ENCODE assay signal across 9 cellular contexts in the genomic region with DNA sequence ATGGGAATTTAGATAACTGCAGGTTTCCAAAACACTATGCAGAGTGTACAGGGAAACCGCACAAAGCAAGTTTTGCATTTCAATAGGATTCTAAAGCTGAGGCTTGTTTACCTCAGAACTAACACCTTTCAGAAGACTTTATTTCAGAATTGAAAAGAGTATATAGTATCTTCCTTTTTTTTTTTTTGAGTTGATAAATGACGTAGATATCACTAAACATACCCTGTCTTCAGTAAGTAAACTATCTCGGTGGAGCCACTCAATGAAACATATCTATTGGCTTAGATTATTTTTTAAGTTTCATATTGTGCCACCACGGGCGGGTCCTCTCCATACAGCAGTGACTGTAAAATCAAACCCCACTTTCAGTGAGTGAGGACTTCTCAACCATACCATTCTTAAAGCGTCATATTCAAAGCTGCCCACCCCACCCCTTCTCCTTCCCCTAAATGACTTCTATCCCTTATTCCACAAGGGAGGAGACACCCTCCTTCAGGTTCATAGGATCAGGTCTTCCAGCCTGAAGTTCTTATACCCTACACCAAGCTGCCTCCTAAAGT. TPM values are rescaled to one million over a fixed set of nuclear protein-coding genes. Genes with fewer than 3 reads are reported as not detected.
DNase-seq lines count a peak whose midpoint lies in the region; ATAC-seq, FAIRE-seq and TF ChIP-seq lines count a peak whose summit lies in the region.
"Had no signal": no experiment of that assay in that cellular context is flagged by ENCODE, and none has a peak within 500 bp of the region (broad histone marks: within the 10 kb centered on the region; RNA-seq: fewer than 3 reads in every experiment).

No MANE protein-coding gene starts in this region.

- no peak for TF ChIP-seq POLR2A in K562 (conservative IDR thresholded peaks at IDR 0.05)

- H3K9me3 ChIP-seq in KOPT-K1 (ENCODE audit: insufficient read depth, low read length, poor library complexity, severe bottlenecking) (peaks cover 7% of the 10 kb centered on the region), K562 (replicated peaks; ENCODE audit: control insufficient read depth, insufficient read depth, low read depth, low read length) (no peaks in the 10 kb centered on the region; the same call in 1 of the 2 replicates), neuron (ENCODE audit: low read length) (no peaks in the 10 kb centered on the region)

- peak overlapping the region; percentile 100 for H3K27ac ChIP-seq in C4-2B
- peak overlapping the region; percentile 98 for H3K27ac ChIP-seq in KOPT-K1 (ENCODE audit: low read depth, low read length, poor library complexity, severe bottlenecking)
- peak overlapping the region; percentile 98 for H3K27ac ChIP-seq in K562 (ENCODE audit: extremely low read depth, low read depth, low read length)

- H3K4me1 ChIP-seq in K562 (replicated peaks in 1 of 2; ENCODE audit: control insufficient read depth in 2 of 2, insufficient read depth in 2 of 2, low read length in 2 of 2) = peaks cover 4 to 15% of the 10 kb centered on the region in 2 experiments
- H3K4me1 ChIP-seq in neuron (ENCODE audit: insufficient read depth, low read length) = peaks cover 19% of the 10 kb centered on the region

- intact Hi-C loops in K562 (cut with micrococcal nuclease) = loop anchor here (5.0 to 10.0 kb wide), 2 partner anchors 83 to 276 kb away; no protein-coding TSS in a partner anchor

- FAIRE-seq in K562 (lab: Jason Lieb, UNC) = no peak
- no peak for FAIRE-seq in urothelium cell line (lab: Jason Lieb, UNC)

- H3K4me2 ChIP-seq in K562 (ENCODE audit: insufficient read depth, low read length) = peak overlapping the region; percentile 86

- ATAC-seq in K562 = no peak
- ATAC-seq in HG02763 (IDR thresholded peaks at IDR 0.05; ENCODE audit: unreplicated experiment) = no peak
- no peak for ATAC-seq in GM18519 (IDR thresholded peaks at IDR 0.05; ENCODE audit: low FRiP score, unreplicated experiment)

- no peak for DNase-seq in K562 (ENCODE audit: extremely low read depth in 1 of 4, low spot score in 3 of 4)
- DNase-seq in stimulated activated CD4-positive, alpha-beta T cell treated with anti-CD3 and anti-CD28 coated beads, Interleukin-12 subunit alpha, Interleukin-12 subunit beta, amount 100 ng/mL, for 4 hours = no peak
- DNase-seq in urothelium cell line (ENCODE audit: low spot score) = no peak
- DNase-seq: amniotic stem cell had no signal

- no peaks in the 10 kb centered on the region for H3K9me1 ChIP-seq in K562 (ENCODE audit: control insufficient read depth, insufficient read depth, low read length)

- TF ChIP-seq CTCF in C4-2B (conservative IDR thresholded peaks at IDR 0.05) (no peak), K562 (IDR thresholded peaks at IDR 0.05 in 2 of 3, conservative IDR thresholded peaks at IDR 0.05 in 1 of 3; ENCODE audit: insufficient read depth in 2 of 3, low read depth in 1 of 3, low read length in 3 of 3) (no peak)

- H3K36me3 ChIP-seq in KOPT-K1 (ENCODE audit: insufficient read depth, low read length) = peaks cover 1% of the 10 kb centered on the region; the same call in 1 of the 2 replicates
- 0 out of 3 replicates have a peak, but pooled peaks cover 5% of the 10 kb centered on the region for H3K36me3 ChIP-seq in K562 (ENCODE audit: control insufficient read depth, insufficient read depth, low read length)
- H3K36me3 ChIP-seq in neuron (ENCODE audit: insufficient read depth, low read length) = no peaks in the 10 kb centered on the region

- H3K79me2 ChIP-seq in K562 (ENCODE audit: control insufficient read depth, insufficient read depth, low read length) = peaks cover 28% of the 10 kb centered on the region

- 23% methylated on average over 6 of the region's 6 CpGs for WGBS in K562 (ENCODE audit: insufficient coverage, low coverage, missing lambda C conversion rate)

- peak overlapping the region; percentile 92 for H2AFZ ChIP-seq in K562 (ENCODE audit: low read depth, low read length)
- peak overlapping the region; percentile 53 for H2AFZ ChIP-seq in neuron (ENCODE audit: low read depth, low read length)

- POLR2A ChIA-PET in K562 (lab: Yijun Ruan, JAX) = interaction anchor here (0.5 to 1.5 kb wide), 6 partner anchors 14 to 1202 kb away, joined by 3 to 7 read pairs (median 3); no protein-coding TSS in a partner anchor

- no peak for TF ChIP-seq RAD21 in K562 (CRISPR knock-in tag; conservative IDR thresholded peaks at IDR 0.05 in 1 of 2, IDR thresholded peaks at IDR 0.05 in 1 of 2)

- no peak for TF ChIP-seq EP300 in K562 (IDR thresholded peaks at IDR 0.05; ENCODE audit: low read length)

- H3K4me3 ChIP-seq in K562 (no peak overlapping the region), neuron (ENCODE audit: low read length) (no peak overlapping the region)

- H4K20me1 ChIP-seq in K562 (replicated peaks; ENCODE audit: control insufficient read depth, insufficient read depth, low read length) = no peaks in the 10 kb centered on the region

- peak overlapping the region in 1 of 2 experiments; percentile 96; a peak in 2 of 4 replicates for H3K9ac ChIP-seq in K562 (ENCODE audit: insufficient read depth in 1 of 2, low read depth in 2 of 2, low read length in 2 of 2)

- no TSS peak for BruUV-seq in K562 (replicated peaks; lab: Mats Ljungman, UMichigan)

- H3K27me3 ChIP-seq in K562 (ENCODE audit: control insufficient read depth in 2 of 2, insufficient read depth in 2 of 2, low read length in 2 of 2) = no peaks in the 10 kb centered on the region
- H3K27me3 ChIP-seq in neuron (ENCODE audit: insufficient read depth, low read length) = no peaks in the 10 kb centered on the region

- CTCF ChIA-PET in K562 (lab: Yijun Ruan, JAX; ENCODE audit: low intra/inter-chr PET ratio) = no interaction called here

- in situ Hi-C loops in K562 (cut with MboI) = loop anchor here (5.0 to 10.0 kb wide), 2 partner anchors 144 to 163 kb away; no protein-coding TSS in a partner anchor

TF ChIP-seq in K562, 482 proteins besides CTCF, POLR2A, EP300 and RAD21:
- no peak for TF ChIP-seq MTA1 (IDR thresholded peaks at IDR 0.05; ENCODE audit: borderline replicate concordance)
- TF ChIP-seq TBP (optimal IDR thresholded peaks at IDR 0.05; ENCODE audit: low read depth, low read length) = peak; percentile 0

RNA-seq across cellular contexts. Expression of a gene that starts 2.0 kb away (rescaled TPM):
- total RNA-seq in K562 (2011; cell fraction: chromatin; rRNA removed; ENCODE audit: low replicate concordance) = 113 and 226 TPM in 2 replicates
- 55.0 and 70.3 TPM in 2 replicates for total RNA-seq in K562 (2011; cell fraction: nucleolus; rRNA removed)
- total RNA-seq in K562 (2011; cell fraction: nucleoplasm; rRNA removed) = 125 and 183 TPM in 2 replicates
- total RNA-seq in K562 (2014; rRNA removed) (56.6 and 68.6 TPM in 2 replicates), K562 (2014; rRNA removed; fragmentation: Illumina TruSeq; extraction: Trizol) (110 and 132 TPM in 2 replicates), K562 (2015; rRNA removed; fragmentation: Illumina TruSeq; extraction: Trizol) (74.0 and 83.3 TPM in 2 replicates), K562 (2021) (125 and 150 TPM in 2 replicates)
- polyA plus RNA-seq in K562 (2011; rRNA removed) (129 and 171 TPM in 2 replicates), K562 (2014; fragmentation: Illumina TruSeq; extraction: Trizol) (36.6 and 37.2 TPM in 2 replicates), K562 (2014; fragmentation: Nextera tagmentation; extraction: Ambion mirVana) (10 to 100 TPM; 19.6 to 90.2 TPM), K562 (2014; rRNA removed) (36.7 and 39.9 TPM in 2 replicates)
- polyA plus RNA-seq in K562 (2011; cell fraction: cytosol; rRNA removed) = 42.5 and 49.5 TPM in 2 replicates
- 154 and 172 TPM in 2 replicates for polyA plus RNA-seq in K562 (2011; cell fraction: nucleus; rRNA removed)
- polyA plus RNA-seq in K562 (2012) = 19.3 and 54.6 TPM in 2 replicates
- 706 and 847 TPM in 2 replicates for polyA minus RNA-seq in K562 (2011; rRNA and poly(A)+ RNA removed)
- polyA minus RNA-seq in K562 (2011; cell fraction: cytosol; rRNA and poly(A)+ RNA removed) = 193 and 353 TPM in 2 replicates
- polyA minus RNA-seq in K562 (2011; cell fraction: nucleus; rRNA and poly(A)+ RNA removed) = 137 and 171 TPM in 2 replicates
